ENCODE assay signal across 1 cellular context in the genomic region with DNA sequence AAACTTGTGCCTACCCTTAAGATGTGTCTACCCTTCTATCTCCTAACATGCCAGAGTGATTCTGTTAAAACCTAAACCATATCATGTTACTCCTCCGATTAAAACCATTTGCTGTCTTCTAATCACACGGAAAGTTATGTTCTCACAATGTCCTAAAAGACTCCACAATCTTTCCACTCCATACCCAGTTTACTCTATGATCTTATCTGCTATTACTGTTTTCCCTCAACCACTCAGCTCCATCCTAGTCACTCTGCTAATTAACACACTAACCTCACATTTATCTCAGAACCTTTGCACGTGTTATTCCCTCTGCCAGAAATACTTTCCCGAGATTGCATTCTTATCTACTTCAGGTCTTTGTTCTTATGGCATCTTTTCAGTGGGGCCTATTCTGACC.
TF ChIP-seq lines count a peak whose summit lies in the region.

No MANE protein-coding gene starts in this region.

TF ChIP-seq in HEK293, 187 proteins besides CTCF, POLR2A, EP300 and RAD21 (continued from another document):
- TF ChIP-seq ZSCAN5A (tag by site-specific recombination; IDR thresholded peaks at IDR 0.05) (no peak), ZNF335 (tag by site-specific recombination; conservative IDR thresholded peaks at IDR 0.05) (no peak), ZNF776 (tag by site-specific recombination; IDR thresholded peaks at IDR 0.05; ENCODE audit: borderline replicate concordance) (no peak), ZNF16 (tag by site-specific recombination; IDR thresholded peaks at IDR 0.05; ENCODE audit: low read depth) (no peak), OVOL3 (tag by site-specific recombination; IDR thresholded peaks at IDR 0.05) (0 out of 2 replicates have a peak, but pooled peaks have one; percentile 31), ZNF600 (tag by site-specific recombination; IDR thresholded peaks at IDR 0.05) (no peak), KLF16 (tag by site-specific recombination; IDR thresholded peaks at IDR 0.05) (no peak), TRIM28 (IDR thresholded peaks at IDR 0.05; ENCODE audit: borderline replicate concordance, low read length) (peak; percentile 70; the same call in 1 of the 2 replicates), ZNF518A (tag by site-specific recombination; conservative IDR thresholded peaks at IDR 0.05; ENCODE audit: low read depth) (no peak), ZNF654 (tag by site-specific recombination; IDR thresholded peaks at IDR 0.05; ENCODE audit: low read depth) (no peak), ZNF266 (tag by site-specific recombination; IDR thresholded peaks at IDR 0.05; ENCODE audit: low read depth) (no peak), ZNF169 (tag by site-specific recombination; IDR thresholded peaks at IDR 0.05) (no peak), TCF7L2 (IDR thresholded peaks at IDR 0.05; ENCODE audit: borderline replicate concordance, low read depth, low read length) (peak; percentile 36; the same call in 1 of the 2 replicates), ZNF677 (tag by site-specific recombination; IDR thresholded peaks at IDR 0.05) (no peak), FEZF1 (tag by site-specific recombination; IDR thresholded peaks at IDR 0.05) (peak; percentile 31; the same call in 1 of the 2 replicates), ZNF624 (tag by site-specific recombination; IDR thresholded peaks at IDR 0.05) (no peak), ZNF341 (tag by site-specific recombination; IDR thresholded peaks at IDR 0.05; ENCODE audit: low read depth) (no peak), ZNF2 (tag by site-specific recombination; IDR thresholded peaks at IDR 0.05) (no peak), ZNF26 (tag by site-specific recombination; IDR thresholded peaks at IDR 0.05) (no peak), ZXDB (tag by site-specific recombination; IDR thresholded peaks at IDR 0.05) (peak; percentile 82), SCRT2 (tag by site-specific recombination; IDR thresholded peaks at IDR 0.05) (no peak), ZNF24 (tag by site-specific recombination; IDR thresholded peaks at IDR 0.05) (no peak), YY1 (tag by site-specific recombination; IDR thresholded peaks at IDR 0.05) (no peak), ZNF10 (tag by site-specific recombination; IDR thresholded peaks at IDR 0.05) (no peak), ZFHX2 (tag by site-specific recombination; conservative IDR thresholded peaks at IDR 0.05) (no peak)
- TF ChIP-seq, protein P1, sequence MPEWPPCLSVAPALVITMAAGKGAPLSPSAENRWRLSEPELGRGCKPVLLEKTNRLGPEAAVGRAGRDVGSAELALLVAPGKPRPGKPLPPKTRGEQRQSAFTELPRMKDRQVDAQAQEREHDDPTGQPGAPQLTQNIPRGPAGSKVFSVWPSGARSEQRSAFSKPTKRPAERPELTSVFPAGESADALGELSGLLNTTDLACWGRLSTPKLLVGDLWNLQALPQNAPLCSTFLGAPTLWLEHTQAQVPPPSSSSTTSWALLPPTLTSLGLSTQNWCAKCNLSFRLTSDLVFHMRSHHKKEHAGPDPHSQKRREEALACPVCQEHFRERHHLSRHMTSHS (tag by site-specific recombination; IDR thresholded peaks at IDR 0.05): no peak
